34 cellular contexts compared by ENCODE assay signal in the genomic region with DNA sequence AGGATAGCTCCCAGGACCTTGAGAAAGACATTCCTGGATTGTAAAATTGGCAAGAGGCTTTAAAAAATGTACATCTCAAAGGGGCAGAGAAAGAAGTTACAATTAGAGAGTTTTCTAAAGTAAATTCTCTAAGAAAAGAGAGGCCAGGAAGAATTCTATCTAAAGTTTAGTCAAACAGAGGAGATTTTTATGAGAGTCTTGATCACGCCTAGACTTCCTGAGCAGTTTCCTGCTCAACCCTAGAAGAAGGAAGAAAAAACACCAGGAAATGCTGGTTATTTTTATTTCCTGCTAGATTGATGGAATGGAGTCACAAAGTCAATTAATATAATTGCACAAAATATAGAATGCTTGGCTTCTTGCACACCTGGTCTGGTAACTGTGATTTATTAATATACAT.
"Had no signal": no experiment of that assay in that cellular context is flagged by ENCODE, and none has a peak within 500 bp of the region (broad histone marks: within the 10 kb centered on the region; RNA-seq: fewer than 3 reads in every experiment).

No MANE protein-coding gene starts in this region.

- DNase-seq: activated B cell treated with CpG ODN at 0.5 μM for 24 hours; activated CD4-positive, alpha-beta memory T cell treated with anti-CD3 and anti-CD28 coated beads for 36 hours; activated CD4-positive, alpha-beta T cell treated with anti-CD3 and anti-CD28 coated beads for 4 hours; activated CD4-positive, alpha-beta T cell treated with anti-CD3 and anti-CD28 coated beads, Interleukin-2, amount 10 ng/mL, durations not matched to agents 24 days and 14 days; activated CD4-positive, alpha-beta T cell treated with anti-CD3 and anti-CD28 coated beads, Interleukin-2, amount 50 U/mL, for 1 hour; activated CD4-positive, alpha-beta T cell treated with anti-CD3 and anti-CD28 coated beads, Interleukin-2, amount 50 U/mL, for 4 hours; activated CD4-positive, CD25-positive, alpha-beta regulatory T cell treated with anti-CD3 and anti-CD28 coated beads, Interleukin-2, amount 50 U/mL, for 72 hours; activated CD8-positive, alpha-beta memory T cell treated with anti-CD3 and anti-CD28 coated beads, Interleukin-2, amount 50 U/mL, for 4 hours; activated CD8-positive, alpha-beta T cell treated with anti-CD3 and anti-CD28 coated beads for 36 hours; activated effector memory CD4-positive, alpha-beta T cell treated with Interleukin-2 at 50 U/mL for 16 hours; activated gamma-delta T cell; activated naive CD4-positive, alpha-beta T cell treated with anti-CD3 and anti-CD28 coated beads, Interleukin-2, amount 10 ng/mL, durations not matched to agents 7 days and 5 days; activated naive CD4-positive, alpha-beta T cell treated with Interleukin-2 at 50 U/mL for 16 hours; activated naive CD8-positive, alpha-beta T cell treated with anti-CD3 and anti-CD28 coated beads, Interleukin-2, amount 10 ng/mL, durations not matched to agents 7 days and 5 days; activated naive CD8-positive, alpha-beta T cell treated with anti-CD3 and anti-CD28 coated beads, Interleukin-2, amount 50 U/mL, for 24 hours; activated T-cell treated with anti-CD3 and anti-CD28 coated beads for 4 hours; activated T-cell treated with anti-CD3 and anti-CD28 coated beads, Interleukin-2, amount 50 U/mL, for 1 hour; activated T-cell treated with anti-CD3 and anti-CD28 coated beads, Interleukin-2, amount 50 U/mL, for 4 hours; amygdala; anterior cingulate cortex; caudate nucleus; cerebellar nuclear complex; colonic mucosa; T-helper 2 cell; T-helper 9 cell had no signal

- H3K36me3 ChIP-seq: ascending aorta, cardiac muscle cell, colonic mucosa had no signal

- H3K27ac ChIP-seq: ascending aorta, cardiac muscle cell, colonic mucosa, VCaP had no signal

- H3K4me1 ChIP-seq: colonic mucosa had no signal

- ATAC-seq: activated CD8-positive, alpha-beta T cell treated with anti-CD3 and anti-CD28 coated beads for 36 hours; activated naive CD8-positive, alpha-beta T cell treated with anti-CD3 and anti-CD28 coated beads, Interleukin-2, amount 50 U/mL, for 24 hours; activated T-cell treated with anti-CD3 and anti-CD28 coated beads, Interleukin-2, amount 50 U/mL, for 4 hours had no signal

- H3K27ac Mint-ChIP-seq: activated B cell treated with CpG ODN at 0.5 μM for 24 hours; activated CD4-positive, alpha-beta memory T cell treated with anti-CD3 and anti-CD28 coated beads for 36 hours; activated CD4-positive, alpha-beta T cell treated with anti-CD3 and anti-CD28 coated beads, Interleukin-2, amount 10 ng/mL, durations not matched to agents 24 days and 14 days; activated CD8-positive, alpha-beta T cell treated with anti-CD3 and anti-CD28 coated beads for 36 hours; activated naive CD4-positive, alpha-beta T cell treated with anti-CD3 and anti-CD28 coated beads, Interleukin-2, amount 10 ng/mL, durations not matched to agents 7 days and 5 days; activated naive CD4-positive, alpha-beta T cell treated with anti-CD3 and anti-CD28 coated beads, Interleukin-2, amount 50 U/mL, for 24 hours; activated naive CD8-positive, alpha-beta T cell; activated naive CD8-positive, alpha-beta T cell treated with anti-CD3 and anti-CD28 coated beads, Interleukin-2, amount 10 ng/mL, durations not matched to agents 7 days and 5 days; activated naive CD8-positive, alpha-beta T cell treated with anti-CD3 and anti-CD28 coated beads, Interleukin-2, amount 50 U/mL, for 24 hours; activated T-helper 2 cell treated with anti-CD3 and anti-CD28 coated beads, Interferon-gamma antibody, Interleukin-2, Interleukin-4, amounts not matched to agents 10 μg/mL and 5 μg/mL and 100 μg/mL, durations not matched to agents 14 hours and 24 hours and 36 hours; brain; T-helper 2 cell treated with Interferon-gamma antibody and Interleukin-4, amounts not matched to agents 5 μg/mL and 100 μg/mL, for 36 hours had no signal

- H3K4me3 ChIP-seq: ascending aorta, cardiac muscle cell, colonic mucosa had no signal

- H3K36me3 Mint-ChIP-seq: activated CD4-positive, alpha-beta memory T cell treated with anti-CD3 and anti-CD28 coated beads for 36 hours; activated naive CD4-positive, alpha-beta T cell treated with anti-CD3 and anti-CD28 coated beads, Interleukin-2, amount 10 ng/mL, durations not matched to agents 7 days and 5 days; activated naive CD4-positive, alpha-beta T cell treated with anti-CD3 and anti-CD28 coated beads, Interleukin-2, amount 50 U/mL, for 24 hours; activated naive CD8-positive, alpha-beta T cell; activated naive CD8-positive, alpha-beta T cell treated with anti-CD3 and anti-CD28 coated beads, Interleukin-2, amount 10 ng/mL, durations not matched to agents 7 days and 5 days; brain had no signal

- H3K9me3 ChIP-seq: ascending aorta, colonic mucosa had no signal

- H3K4me3 Mint-ChIP-seq: activated B cell treated with CpG ODN at 0.5 μM for 24 hours; activated CD4-positive, alpha-beta memory T cell treated with anti-CD3 and anti-CD28 coated beads for 36 hours; activated CD4-positive, alpha-beta T cell treated with anti-CD3 and anti-CD28 coated beads, Interleukin-2, amount 10 ng/mL, durations not matched to agents 24 days and 14 days; activated CD8-positive, alpha-beta T cell treated with anti-CD3 and anti-CD28 coated beads for 36 hours; activated naive CD4-positive, alpha-beta T cell treated with anti-CD3 and anti-CD28 coated beads, Interleukin-2, amount 10 ng/mL, durations not matched to agents 7 days and 5 days; activated naive CD4-positive, alpha-beta T cell treated with anti-CD3 and anti-CD28 coated beads, Interleukin-2, amount 50 U/mL, for 24 hours; activated naive CD8-positive, alpha-beta T cell; activated naive CD8-positive, alpha-beta T cell treated with anti-CD3 and anti-CD28 coated beads, Interleukin-2, amount 10 ng/mL, durations not matched to agents 7 days and 5 days; activated naive CD8-positive, alpha-beta T cell treated with anti-CD3 and anti-CD28 coated beads, Interleukin-2, amount 50 U/mL, for 24 hours; activated T-cell treated with anti-CD3 and anti-CD28 coated beads, Interleukin-2, amount 50 U/mL, for 4 hours; brain; central memory CD8-positive, alpha-beta T cell; T-helper 2 cell treated with Interferon-gamma antibody and Interleukin-4, amounts not matched to agents 5 μg/mL and 100 μg/mL, for 36 hours had no signal

- H3K27me3 ChIP-seq: ascending aorta, cardiac muscle cell, colonic mucosa had no signal

- H3K4me1 Mint-ChIP-seq: activated B cell treated with CpG ODN at 0.5 μM for 24 hours; activated CD4-positive, alpha-beta T cell treated with anti-CD3 and anti-CD28 coated beads, Interleukin-2, amount 10 ng/mL, durations not matched to agents 24 days and 14 days; activated naive CD4-positive, alpha-beta T cell treated with anti-CD3 and anti-CD28 coated beads, Interleukin-2, amount 10 ng/mL, durations not matched to agents 7 days and 5 days; activated naive CD4-positive, alpha-beta T cell treated with anti-CD3 and anti-CD28 coated beads, Interleukin-2, amount 50 U/mL, for 24 hours; activated naive CD8-positive, alpha-beta T cell treated with anti-CD3 and anti-CD28 coated beads, Interleukin-2, amount 10 ng/mL, durations not matched to agents 7 days and 5 days; activated naive CD8-positive, alpha-beta T cell treated with anti-CD3 and anti-CD28 coated beads, Interleukin-2, amount 50 U/mL, for 24 hours; central memory CD8-positive, alpha-beta T cell had no signal

- H3K27me3 Mint-ChIP-seq: activated B cell treated with CpG ODN at 0.5 μM for 24 hours; activated CD4-positive, alpha-beta memory T cell treated with anti-CD3 and anti-CD28 coated beads for 36 hours; activated CD4-positive, alpha-beta T cell treated with anti-CD3 and anti-CD28 coated beads, Interleukin-2, amount 10 ng/mL, durations not matched to agents 24 days and 14 days; activated CD8-positive, alpha-beta T cell treated with anti-CD3 and anti-CD28 coated beads for 36 hours; activated naive CD4-positive, alpha-beta T cell treated with anti-CD3 and anti-CD28 coated beads, Interleukin-2, amount 10 ng/mL, durations not matched to agents 7 days and 5 days; activated naive CD4-positive, alpha-beta T cell treated with anti-CD3 and anti-CD28 coated beads, Interleukin-2, amount 50 U/mL, for 24 hours; activated naive CD8-positive, alpha-beta T cell; activated naive CD8-positive, alpha-beta T cell treated with anti-CD3 and anti-CD28 coated beads, Interleukin-2, amount 10 ng/mL, durations not matched to agents 7 days and 5 days; activated naive CD8-positive, alpha-beta T cell treated with anti-CD3 and anti-CD28 coated beads, Interleukin-2, amount 50 U/mL, for 24 hours; central memory CD8-positive, alpha-beta T cell had no signal
